ENCODE assay signal across 18 cellular contexts in genomic region chr13:20796791-20797513, GRCh38. TPM values are rescaled to one million over a fixed set of nuclear protein-coding genes. Genes with fewer than 3 reads are reported as not detected.
A peak's percentile ranks its signal among the peaks of the same experiment; 100 is the strongest.
DNase-seq lines count a peak whose midpoint lies in the region; ATAC-seq and TF ChIP-seq lines count a peak whose summit lies in the region.
"Had no signal": no experiment of that assay in that cellular context is flagged by ENCODE, and none has a peak within 500 bp of the region (broad histone marks: within the 10 kb centered on the region; RNA-seq: fewer than 3 reads in every experiment).

No MANE protein-coding gene starts in this region.

- H3K36me3 Mint-ChIP-seq in IgD-negative memory B cell = peaks cover 5% of the 10 kb centered on the region
- peaks cover 0 to 81% (median 19%) of the 10 kb centered on the region in 3 donors for H3K36me3 Mint-ChIP-seq in naive thymus-derived CD8-positive, alpha-beta T cell

- H3K4me3 ChIP-seq in BLaER1 = no peak overlapping the region
- H3K4me3 ChIP-seq in brain microvascular endothelial cell (ENCODE audit: low read depth, low read length) = no peak overlapping the region
- no peak overlapping the region for H3K4me3 ChIP-seq in mucosa of descending colon
- H3K4me3 ChIP-seq: HAP-1 had no signal

- H3K9me3 ChIP-seq in BLaER1 (no peaks in the 10 kb centered on the region), mucosa of descending colon (no peaks in the 10 kb centered on the region)
- H3K9me3 ChIP-seq: HAP-1 had no signal

- no peaks in the 10 kb centered on the region for H3K9me3 Mint-ChIP-seq in IgD-negative memory B cell
- no peaks in the 10 kb centered on the region for H3K9me3 Mint-ChIP-seq in naive thymus-derived CD8-positive, alpha-beta T cell
- H3K9me3 Mint-ChIP-seq: activated naive CD4-positive, alpha-beta T cell treated with anti-CD3 and anti-CD28 coated beads, Interleukin-2, amount 50 U/mL, for 72 hours; dendritic cell treated with granulocyte-macrophage colony-stimulating factor and Interleukin-4, amounts not matched to agents 40 ng/mL and 50 ng/mL, for 4 days had no signal

- H3K4me3 Mint-ChIP-seq in IgD-negative memory B cell = peak overlapping the region in 2 of 4 donors; percentile 12 to 61
- no peak overlapping the region for H3K4me3 Mint-ChIP-seq in naive thymus-derived CD8-positive, alpha-beta T cell

- H3K27ac ChIP-seq in BLaER1 = no peak overlapping the region
- H3K27ac ChIP-seq in brain microvascular endothelial cell = peak overlapping the region; percentile 13
- H3K27ac ChIP-seq: KMS-11 had no signal

- no peaks in the 10 kb centered on the region; the same call in 1 of the 2 replicates for H4K20me1 ChIP-seq in BLaER1

- H3K9ac ChIP-seq in BLaER1 = no peak overlapping the region
- H3K9ac ChIP-seq: KMS-11 had no signal

- H3K27me3 ChIP-seq in BLaER1 (no peaks in the 10 kb centered on the region), brain microvascular endothelial cell (replicated peaks) (no peaks in the 10 kb centered on the region)

- TF ChIP-seq CTCF in brain microvascular endothelial cell (IDR thresholded peaks at IDR 0.05; ENCODE audit: low read depth, low read length, missing control alignments) = peak; percentile 9
- TF ChIP-seq CTCF in mucosa of descending colon (IDR thresholded peaks at IDR 0.05) = no peak

- H3K36me3 ChIP-seq in BLaER1 = peaks cover 86% of the 10 kb centered on the region
- H3K36me3 ChIP-seq in brain microvascular endothelial cell (replicated peaks) = peaks cover 13% of the 10 kb centered on the region
- no peaks in the 10 kb centered on the region for H3K36me3 ChIP-seq in mucosa of descending colon (ENCODE audit: low read depth)

- H3K4me1 Mint-ChIP-seq in IgD-negative memory B cell = peaks cover 17 to 28% (median 24%) of the 10 kb centered on the region in 3 donors
- H3K4me1 Mint-ChIP-seq in naive thymus-derived CD8-positive, alpha-beta T cell = peaks cover 10 to 21% (median 15%) of the 10 kb centered on the region in 4 donors

- peak overlapping the region in 2 of 3 donors; percentile 45 to 53 for H3K27ac Mint-ChIP-seq in IgD-negative memory B cell
- peak overlapping the region in 9 of 10 donors; percentile 20 to 73 (median 57) for H3K27ac Mint-ChIP-seq in naive thymus-derived CD8-positive, alpha-beta T cell
- H3K27ac Mint-ChIP-seq: dendritic cell treated with granulocyte-macrophage colony-stimulating factor and Interleukin-4, amounts not matched to agents 40 ng/mL and 50 ng/mL, for 4 days had no signal

- POLR2A ChIA-PET in naive thymus-derived CD8-positive, alpha-beta T cell (lab: Charles Lee) = no interaction called here

- peak overlapping the region; percentile 56 for H3K4me2 ChIP-seq in BLaER1
- H3K4me2 ChIP-seq: KMS-11 had no signal

- ATAC-seq in naive thymus-derived CD8-positive, alpha-beta T cell = no peak
- no peak for ATAC-seq in GM18498 (IDR thresholded peaks at IDR 0.05; ENCODE audit: unreplicated experiment)
- no peak for ATAC-seq in mucosa of descending colon
- ATAC-seq: activated naive CD4-positive, alpha-beta T cell treated with anti-CD3 and anti-CD28 coated beads, Interleukin-2, amount 50 U/mL, for 72 hours had no signal

- no peaks in the 10 kb centered on the region for H3K27me3 Mint-ChIP-seq in IgD-negative memory B cell
- no peaks in the 10 kb centered on the region for H3K27me3 Mint-ChIP-seq in naive thymus-derived CD8-positive, alpha-beta T cell
- H3K27me3 Mint-ChIP-seq: dendritic cell treated with granulocyte-macrophage colony-stimulating factor and Interleukin-4, amounts not matched to agents 40 ng/mL and 50 ng/mL, for 4 days had no signal

- no peak for DNase-seq in brain microvascular endothelial cell
- DNase-seq in naive thymus-derived CD8-positive, alpha-beta T cell = no peak
- no peak for DNase-seq in mucosa of descending colon
- DNase-seq in NCI-H1105 treated with DMSO at 0.1 percent for 48 hours (lab: John Stamatoyannopoulos, UW) = no peak
- no peak for DNase-seq in NCI-H1694 treated with DMSO at 0.1 percent for 48 hours (lab: John Stamatoyannopoulos, UW)
- DNase-seq: activated CD4-positive, alpha-beta T cell treated with anti-CD3 and anti-CD28 coated beads for 48 hours; head of caudate nucleus; mesendoderm; NCI-H226; right cardiac atrium; SIG-M5 had no signal

- intact Hi-C loops in mucosa of descending colon (cut with DNase I, micrococcal nuclease) = no loop called here

- in situ Hi-C loops in brain microvascular endothelial cell (cut with HindIII; ENCODE audit: low pct_ligation_motif_present, low sequenced_read_pairs) = no loop called here

- H3K4me1 ChIP-seq in BLaER1 (peaks cover 23% of the 10 kb centered on the region), mucosa of descending colon (ENCODE audit: low read depth) (no peaks in the 10 kb centered on the region)
- H3K4me1 ChIP-seq: HAP-1 had no signal

RNA-seq across cellular contexts. Expression of gene EEF1AKMT1, which starts 23.2 kb away (rescaled TPM):
- polyA plus RNA-seq in IgD-negative memory B cell = 10.5 TPM
- total RNA-seq in naive thymus-derived CD8-positive, alpha-beta T cell = 1 to 10 TPM; 8.7 to 9.8 TPM
- polyA plus RNA-seq in naive thymus-derived CD8-positive, alpha-beta T cell = 10 to 100 TPM; 15.8 to 23.7 (median 16.7) TPM
- total RNA-seq in mucosa of descending colon = 10 to 100 TPM in 1 of 3 donors, 1 to 10 TPM in 2; 4.9 to 11.6 (median 5.1) TPM
